ENCODE assay signal across 26 cellular contexts in the genomic region with DNA sequence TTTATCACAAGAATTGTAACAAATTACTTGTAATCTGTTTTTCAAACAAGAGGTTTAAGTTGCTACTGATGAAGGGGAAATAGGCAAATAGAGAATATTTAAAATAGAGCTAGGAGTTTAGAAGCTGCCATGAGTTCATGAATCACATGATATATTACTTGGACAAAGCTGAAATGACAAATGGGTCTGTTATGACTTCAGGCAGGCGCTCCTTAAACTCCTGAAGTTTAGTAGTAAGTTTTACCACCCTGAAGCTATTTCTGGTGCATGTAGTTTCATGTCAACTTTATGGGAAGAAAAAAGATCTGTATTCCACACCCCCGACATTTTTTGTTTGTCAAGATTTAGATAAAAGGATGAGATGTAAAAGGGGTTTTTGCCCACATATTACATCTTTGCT.
"Had no signal": no experiment of that assay in that cellular context is flagged by ENCODE, and none has a peak within 500 bp of the region (broad histone marks: within the 10 kb centered on the region; RNA-seq: fewer than 3 reads in every experiment).

No MANE protein-coding gene starts in this region.

- H3K9me3 ChIP-seq: gastrocnemius medialis, SK-N-SH, thoracic aorta had no signal

- H3K4me2 ChIP-seq: SK-N-SH had no signal

- H3K4me1 Mint-ChIP-seq: activated naive CD8-positive, alpha-beta T cell treated with anti-CD3 and anti-CD28 coated beads, Interleukin-2, amount 10 ng/mL, durations not matched to agents 7 days and 5 days; endodermal cell; naive thymus-derived CD4-positive, alpha-beta T cell; stimulated activated naive B cell treated with anti-CD40 and anti-IgM and Interleukin-4, amounts not matched to agents 10 μg/mL and 1 μg/mL and 100 μg/mL, for 72 hours had no signal

- H3K27ac ChIP-seq: cardiac muscle cell, gastrocnemius medialis, thoracic aorta had no signal

- H3K4me3 ChIP-seq: cardiac muscle cell, gastrocnemius medialis, heart left ventricle, thoracic aorta had no signal

- ATAC-seq: activated T-cell treated with anti-CD3 and anti-CD28 coated beads, Interleukin-2, amount 50 U/mL, for 4 hours; gastrocnemius medialis; heart left ventricle; left cardiac atrium; naive thymus-derived CD4-positive, alpha-beta T cell; sciatic nerve; stimulated activated naive B cell treated with anti-CD40 and anti-IgM and Interleukin-4, amounts not matched to agents 10 μg/mL and 1 μg/mL and 100 μg/mL, for 72 hours had no signal

- H3K27me3 Mint-ChIP-seq: activated naive CD8-positive, alpha-beta T cell treated with anti-CD3 and anti-CD28 coated beads, Interleukin-2, amount 10 ng/mL, durations not matched to agents 7 days and 5 days; stimulated activated naive B cell treated with anti-CD40 and anti-IgM and Interleukin-4, amounts not matched to agents 10 μg/mL and 1 μg/mL and 100 μg/mL, for 72 hours had no signal

- DNase-seq: activated CD4-positive, alpha-beta T cell treated with anti-CD3 and anti-CD28 coated beads for 1 hour; activated CD4-positive, alpha-beta T cell treated with anti-CD3 and anti-CD28 coated beads, Interleukin-2, amount 50 U/mL, for 1 hour; activated CD8-positive, alpha-beta memory T cell treated with anti-CD3 and anti-CD28 coated beads, Interleukin-2, amount 50 U/mL, for 4 hours; activated effector memory CD4-positive, alpha-beta T cell treated with Interleukin-2 at 50 U/mL for 16 hours; activated naive CD4-positive, alpha-beta T cell treated with anti-CD3 and anti-CD28 coated beads for 36 hours; activated naive CD8-positive, alpha-beta T cell treated with anti-CD3 and anti-CD28 coated beads, Interleukin-2, amount 10 ng/mL, durations not matched to agents 7 days and 5 days; activated T-cell treated with anti-CD3 and anti-CD28 coated beads, Interleukin-2, amount 50 U/mL, for 4 hours; amygdala; cortex of kidney; endodermal cell; gastrocnemius medialis; heart left ventricle; left cardiac atrium; mesendoderm; naive thymus-derived CD4-positive, alpha-beta T cell; occipital lobe; SK-N-SH; small intestine; stimulated activated CD4-positive, alpha-beta T cell treated with anti-CD3 and anti-CD28 coated beads, Interleukin-2, amount 100 ng/mL, for 48 hours; stimulated activated CD8-positive, alpha-beta memory T cell treated with anti-CD3 and anti-CD28 coated beads, Interleukin-4, amount 100 ng/mL, for 48 hours; stimulated activated naive B cell treated with anti-CD40 and anti-IgM and Interleukin-4, amounts not matched to agents 10 μg/mL and 1 μg/mL and 100 μg/mL, for 72 hours had no signal

- H3K9ac ChIP-seq: SK-N-SH had no signal

- H3K36me3 Mint-ChIP-seq: activated naive CD8-positive, alpha-beta T cell treated with anti-CD3 and anti-CD28 coated beads, Interleukin-2, amount 10 ng/mL, durations not matched to agents 7 days and 5 days; naive thymus-derived CD4-positive, alpha-beta T cell; type B pancreatic cell had no signal

- H3K27me3 ChIP-seq: cardiac muscle cell, gastrocnemius medialis, heart left ventricle had no signal

- H3K4me3 Mint-ChIP-seq: activated naive CD4-positive, alpha-beta T cell treated with anti-CD3 and anti-CD28 coated beads for 36 hours; activated naive CD8-positive, alpha-beta T cell treated with anti-CD3 and anti-CD28 coated beads, Interleukin-2, amount 10 ng/mL, durations not matched to agents 7 days and 5 days; activated T-cell treated with anti-CD3 and anti-CD28 coated beads, Interleukin-2, amount 50 U/mL, for 4 hours; endodermal cell; naive thymus-derived CD4-positive, alpha-beta T cell; neural crest cell; stimulated activated naive B cell treated with anti-CD40 and anti-IgM and Interleukin-4, amounts not matched to agents 10 μg/mL and 1 μg/mL and 100 μg/mL, for 72 hours; type B pancreatic cell had no signal

- H3K4me1 ChIP-seq: gastrocnemius medialis, heart left ventricle had no signal

- H3K9me3 Mint-ChIP-seq: activated naive CD8-positive, alpha-beta T cell treated with anti-CD3 and anti-CD28 coated beads, Interleukin-2, amount 10 ng/mL, durations not matched to agents 7 days and 5 days; type B pancreatic cell had no signal

- H3K27ac Mint-ChIP-seq: activated naive CD4-positive, alpha-beta T cell treated with anti-CD3 and anti-CD28 coated beads for 36 hours; activated naive CD8-positive, alpha-beta T cell treated with anti-CD3 and anti-CD28 coated beads, Interleukin-2, amount 10 ng/mL, durations not matched to agents 7 days and 5 days; endodermal cell; naive thymus-derived CD4-positive, alpha-beta T cell; stimulated activated naive B cell treated with anti-CD40 and anti-IgM and Interleukin-4, amounts not matched to agents 10 μg/mL and 1 μg/mL and 100 μg/mL, for 72 hours; type B pancreatic cell had no signal

- H3K36me3 ChIP-seq: cardiac muscle cell, gastrocnemius medialis, heart left ventricle, thoracic aorta had no signal
